ENCODE assay signal across 1 cellular context in the genomic region with DNA sequence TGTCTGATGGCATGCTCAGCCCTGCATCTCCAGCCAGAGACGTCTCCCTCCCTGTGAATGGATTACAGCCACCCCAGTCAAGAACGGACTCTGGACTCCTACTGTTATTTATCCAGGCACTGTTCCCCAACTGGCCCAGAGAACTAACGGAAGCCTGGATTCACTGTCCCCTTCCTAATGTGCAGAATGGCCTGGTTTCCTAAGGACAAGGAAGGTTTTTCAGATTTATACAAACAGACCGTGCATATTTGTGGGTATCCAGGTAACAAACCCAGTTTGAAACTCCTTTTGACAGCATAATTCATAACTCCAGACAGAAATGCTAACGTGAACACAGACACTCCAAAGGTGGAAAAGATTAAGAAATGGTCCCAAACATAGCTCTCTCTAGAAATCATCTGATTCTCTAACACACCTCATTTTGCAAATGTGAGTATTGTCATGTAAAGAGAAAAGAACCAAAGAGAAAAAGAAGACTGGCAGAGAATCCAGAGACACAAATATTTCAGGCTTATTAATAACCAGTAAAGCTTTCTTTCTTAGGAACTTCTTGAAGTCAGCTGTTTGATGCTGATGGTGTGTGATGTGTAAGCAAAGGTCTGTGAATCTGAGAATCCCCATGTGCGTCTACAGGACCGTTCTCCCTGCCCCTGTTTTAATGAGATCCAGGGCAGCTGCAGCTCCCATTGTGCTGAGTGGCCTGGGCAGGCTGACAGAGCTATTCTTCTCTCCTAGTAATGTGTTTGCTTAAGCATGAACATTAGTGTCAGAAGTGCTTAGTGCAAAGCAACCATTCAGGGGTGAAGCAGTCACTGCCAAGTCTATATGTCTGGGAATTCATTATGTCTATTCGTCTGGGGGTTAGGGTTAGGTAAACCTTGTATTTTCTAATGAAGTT.
TF ChIP-seq lines count a peak whose summit lies in the region.

No MANE protein-coding gene starts in this region.

TF ChIP-seq in HepG2, 621 proteins besides CTCF, POLR2A, EP300 and RAD21 (continued from another document and continues in another):
- TF ChIP-seq, protein P1, sequence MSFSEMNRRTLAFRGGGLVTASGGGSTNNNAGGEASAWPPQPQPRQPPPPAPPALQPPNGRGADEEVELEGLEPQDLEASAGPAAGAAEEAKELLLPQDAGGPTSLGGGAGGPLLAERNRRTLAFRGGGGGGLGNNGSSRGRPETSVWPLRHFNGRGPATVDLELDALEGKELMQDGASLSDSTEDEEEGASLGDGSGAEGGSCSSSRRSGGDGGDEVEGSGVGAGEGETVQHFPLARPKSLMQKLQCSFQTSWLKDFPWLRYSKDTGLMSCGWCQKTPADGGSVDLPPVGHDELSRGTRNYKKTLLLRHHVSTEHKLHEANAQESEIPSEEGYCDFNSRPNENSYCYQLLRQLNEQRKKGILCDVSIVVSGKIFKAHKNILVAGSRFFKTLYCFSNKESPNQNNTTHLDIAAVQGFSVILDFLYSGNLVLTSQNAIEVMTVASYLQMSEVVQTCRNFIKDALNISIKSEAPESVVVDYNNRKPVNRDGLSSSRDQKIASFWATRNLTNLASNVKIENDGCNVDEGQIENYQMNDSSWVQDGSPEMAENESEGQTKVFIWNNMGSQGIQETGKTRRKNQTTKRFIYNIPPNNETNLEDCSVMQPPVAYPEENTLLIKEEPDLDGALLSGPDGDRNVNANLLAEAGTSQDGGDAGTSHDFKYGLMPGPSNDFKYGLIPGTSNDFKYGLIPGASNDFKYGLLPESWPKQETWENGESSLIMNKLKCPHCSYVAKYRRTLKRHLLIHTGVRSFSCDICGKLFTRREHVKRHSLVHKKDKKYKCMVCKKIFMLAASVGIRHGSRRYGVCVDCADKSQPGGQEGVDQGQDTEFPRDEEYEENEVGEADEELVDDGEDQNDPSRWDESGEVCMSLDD (CRISPR knock-in tag; IDR thresholded peaks at IDR 0.05; ENCODE audit: borderline replicate concordance), result peak; percentile 27; the same call in 1 of the 2 replicates
- TF ChIP-seq, protein P2, sequence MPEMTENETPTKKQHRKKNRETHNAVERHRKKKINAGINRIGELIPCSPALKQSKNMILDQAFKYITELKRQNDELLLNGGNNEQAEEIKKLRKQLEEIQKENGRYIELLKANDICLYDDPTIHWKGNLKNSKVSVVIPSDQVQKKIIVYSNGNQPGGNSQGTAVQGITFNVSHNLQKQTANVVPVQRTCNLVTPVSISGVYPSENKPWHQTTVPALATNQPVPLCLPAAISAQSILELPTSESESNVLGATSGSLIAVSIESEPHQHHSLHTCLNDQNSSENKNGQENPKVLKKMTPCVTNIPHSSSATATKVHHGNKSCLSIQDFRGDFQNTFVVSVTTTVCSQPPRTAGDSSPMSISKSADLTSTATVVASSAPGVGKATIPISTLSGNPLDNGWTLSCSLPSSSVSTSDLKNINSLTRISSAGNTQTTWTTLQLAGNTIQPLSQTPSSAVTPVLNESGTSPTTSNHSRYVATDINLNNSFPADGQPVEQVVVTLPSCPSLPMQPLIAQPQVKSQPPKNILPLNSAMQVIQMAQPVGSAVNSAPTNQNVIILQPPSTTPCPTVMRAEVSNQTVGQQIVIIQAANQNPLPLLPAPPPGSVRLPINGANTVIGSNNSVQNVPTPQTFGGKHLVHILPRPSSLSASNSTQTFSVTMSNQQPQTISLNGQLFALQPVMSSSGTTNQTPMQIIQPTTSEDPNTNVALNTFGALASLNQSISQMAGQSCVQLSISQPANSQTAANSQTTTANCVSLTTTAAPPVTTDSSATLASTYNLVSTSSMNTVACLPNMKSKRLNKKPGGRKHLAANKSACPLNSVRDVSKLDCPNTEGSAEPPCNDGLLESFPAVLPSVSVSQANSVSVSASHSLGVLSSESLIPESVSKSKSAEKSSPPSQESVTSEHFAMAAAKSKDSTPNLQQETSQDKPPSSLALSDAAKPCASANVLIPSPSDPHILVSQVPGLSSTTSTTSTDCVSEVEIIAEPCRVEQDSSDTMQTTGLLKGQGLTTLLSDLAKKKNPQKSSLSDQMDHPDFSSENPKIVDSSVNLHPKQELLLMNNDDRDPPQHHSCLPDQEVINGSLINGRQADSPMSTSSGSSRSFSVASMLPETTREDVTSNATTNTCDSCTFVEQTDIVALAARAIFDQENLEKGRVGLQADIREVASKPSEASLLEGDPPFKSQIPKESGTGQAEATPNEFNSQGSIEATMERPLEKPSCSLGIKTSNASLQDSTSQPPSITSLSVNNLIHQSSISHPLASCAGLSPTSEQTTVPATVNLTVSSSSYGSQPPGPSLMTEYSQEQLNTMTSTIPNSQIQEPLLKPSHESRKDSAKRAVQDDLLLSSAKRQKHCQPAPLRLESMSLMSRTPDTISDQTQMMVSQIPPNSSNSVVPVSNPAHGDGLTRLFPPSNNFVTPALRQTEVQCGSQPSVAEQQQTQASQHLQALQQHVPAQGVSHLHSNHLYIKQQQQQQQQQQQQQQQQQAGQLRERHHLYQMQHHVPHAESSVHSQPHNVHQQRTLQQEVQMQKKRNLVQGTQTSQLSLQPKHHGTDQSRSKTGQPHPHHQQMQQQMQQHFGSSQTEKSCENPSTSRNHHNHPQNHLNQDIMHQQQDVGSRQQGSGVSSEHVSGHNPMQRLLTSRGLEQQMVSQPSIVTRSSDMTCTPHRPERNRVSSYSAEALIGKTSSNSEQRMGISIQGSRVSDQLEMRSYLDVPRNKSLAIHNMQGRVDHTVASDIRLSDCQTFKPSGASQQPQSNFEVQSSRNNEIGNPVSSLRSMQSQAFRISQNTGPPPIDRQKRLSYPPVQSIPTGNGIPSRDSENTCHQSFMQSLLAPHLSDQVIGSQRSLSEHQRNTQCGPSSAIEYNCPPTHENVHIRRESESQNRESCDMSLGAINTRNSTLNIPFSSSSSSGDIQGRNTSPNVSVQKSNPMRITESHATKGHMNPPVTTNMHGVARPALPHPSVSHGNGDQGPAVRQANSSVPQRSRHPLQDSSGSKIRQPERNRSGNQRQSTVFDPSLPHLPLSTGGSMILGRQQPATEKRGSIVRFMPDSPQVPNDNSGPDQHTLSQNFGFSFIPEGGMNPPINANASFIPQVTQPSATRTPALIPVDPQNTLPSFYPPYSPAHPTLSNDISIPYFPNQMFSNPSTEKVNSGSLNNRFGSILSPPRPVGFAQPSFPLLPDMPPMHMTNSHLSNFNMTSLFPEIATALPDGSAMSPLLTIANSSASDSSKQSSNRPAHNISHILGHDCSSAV (CRISPR knock-in tag; IDR thresholded peaks at IDR 0.05; ENCODE audit: borderline replicate concordance), result no peak
- TF ChIP-seq SAP130 (CRISPR knock-in tag; IDR thresholded peaks at IDR 0.05; ENCODE audit: low read depth) (peak; percentile 30), ATF7-NPFF (CRISPR knock-in tag; IDR thresholded peaks at IDR 0.05; ENCODE audit: low read depth) (no peak), ZNF235 (CRISPR knock-in tag; IDR thresholded peaks at IDR 0.05; ENCODE audit: borderline replicate concordance) (no peak), BHLHE40 (IDR thresholded peaks at IDR 0.05; ENCODE audit: low read length) (no peak), TGIF2 (CRISPR knock-in tag; IDR thresholded peaks at IDR 0.05) (no peak), ZNF337 (CRISPR knock-in tag; IDR thresholded peaks at IDR 0.05; ENCODE audit: borderline replicate concordance, low read depth) (no peak), ZMYM4 (CRISPR knock-in tag; IDR thresholded peaks at IDR 0.05) (no peak), RARG (CRISPR knock-in tag; IDR thresholded peaks at IDR 0.05; ENCODE audit: low read depth) (no peak), FOXA3 (CRISPR knock-in tag; IDR thresholded peaks at IDR 0.05) (peak; percentile 48; the same call in 1 of the 2 replicates), PHB2 (IDR thresholded peaks at IDR 0.05; ENCODE audit: partially characterized antibody) (no peak), BCL6 (CRISPR knock-in tag; IDR thresholded peaks at IDR 0.05) (peak; percentile 49; the same call in 1 of the 2 replicates), ZBTB1 (CRISPR knock-in tag; IDR thresholded peaks at IDR 0.05; ENCODE audit: borderline replicate concordance) (no peak), NCOA2 (CRISPR knock-in tag; IDR thresholded peaks at IDR 0.05) (peak; percentile 21; the same call in 1 of the 2 replicates), MXD4 (CRISPR knock-in tag; IDR thresholded peaks at IDR 0.05) (0 out of 2 replicates have a peak, but pooled peaks have one; percentile 30), ZNF17 (CRISPR knock-in tag; IDR thresholded peaks at IDR 0.05) (no peak), POLR2AphosphoS5 (IDR thresholded peaks at IDR 0.05; ENCODE audit: low read depth, low read length) (no peak), ETV6 (CRISPR knock-in tag; conservative IDR thresholded peaks at IDR 0.05) (no peak), ZNF124 (CRISPR knock-in tag; IDR thresholded peaks at IDR 0.05) (no peak), IKZF4 (CRISPR knock-in tag; IDR thresholded peaks at IDR 0.05; ENCODE audit: borderline replicate concordance, low read depth, not compliant biosample characterization) (no peak), ASH2L (IDR thresholded peaks at IDR 0.05; ENCODE audit: insufficient read length, low read depth, low read length) (no peak), ZNF674 (CRISPR knock-in tag; IDR thresholded peaks at IDR 0.05; ENCODE audit: low read depth) (no peak)
- TF ChIP-seq, protein P3, sequence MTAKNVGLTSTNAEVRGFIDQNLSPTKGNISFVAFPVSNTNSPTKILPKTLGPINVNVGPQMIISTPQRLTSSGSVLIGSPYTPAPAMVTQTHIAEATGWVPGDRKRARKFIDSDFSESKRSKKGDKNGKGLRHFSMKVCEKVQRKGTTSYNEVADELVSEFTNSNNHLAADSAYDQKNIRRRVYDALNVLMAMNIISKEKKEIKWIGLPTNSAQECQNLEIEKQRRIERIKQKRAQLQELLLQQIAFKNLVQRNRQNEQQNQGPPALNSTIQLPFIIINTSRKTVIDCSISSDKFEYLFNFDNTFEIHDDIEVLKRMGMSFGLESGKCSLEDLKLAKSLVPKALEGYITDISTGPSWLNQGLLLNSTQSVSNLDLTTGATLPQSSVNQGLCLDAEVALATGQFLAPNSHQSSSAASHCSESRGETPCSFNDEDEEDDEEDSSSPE (CRISPR knock-in tag; IDR thresholded peaks at IDR 0.05), result no peak
- TF ChIP-seq, protein P4, sequence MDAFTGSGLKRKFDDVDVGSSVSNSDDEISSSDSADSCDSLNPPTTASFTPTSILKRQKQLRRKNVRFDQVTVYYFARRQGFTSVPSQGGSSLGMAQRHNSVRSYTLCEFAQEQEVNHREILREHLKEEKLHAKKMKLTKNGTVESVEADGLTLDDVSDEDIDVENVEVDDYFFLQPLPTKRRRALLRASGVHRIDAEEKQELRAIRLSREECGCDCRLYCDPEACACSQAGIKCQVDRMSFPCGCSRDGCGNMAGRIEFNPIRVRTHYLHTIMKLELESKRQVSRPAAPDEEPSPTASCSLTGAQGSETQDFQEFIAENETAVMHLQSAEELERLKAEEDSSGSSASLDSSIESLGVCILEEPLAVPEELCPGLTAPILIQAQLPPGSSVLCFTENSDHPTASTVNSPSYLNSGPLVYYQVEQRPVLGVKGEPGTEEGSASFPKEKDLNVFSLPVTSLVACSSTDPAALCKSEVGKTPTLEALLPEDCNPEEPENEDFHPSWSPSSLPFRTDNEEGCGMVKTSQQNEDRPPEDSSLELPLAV (CRISPR knock-in tag; conservative IDR thresholded peaks at IDR 0.05; ENCODE audit: low read depth), result no peak
- TF ChIP-seq, protein P5, sequence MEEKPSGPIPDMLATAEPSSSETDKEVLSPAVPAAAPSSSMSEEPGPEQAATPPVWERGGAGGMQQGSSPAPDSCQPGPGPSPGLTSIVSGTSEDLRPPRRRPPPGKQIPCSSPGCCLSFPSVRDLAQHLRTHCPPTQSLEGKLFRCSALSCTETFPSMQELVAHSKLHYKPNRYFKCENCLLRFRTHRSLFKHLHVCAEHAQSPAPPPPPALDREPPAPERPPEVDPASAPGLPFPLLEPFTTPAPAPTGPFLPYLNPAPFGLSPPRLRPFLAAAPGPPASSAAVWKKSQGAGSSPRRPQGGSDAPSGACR (CRISPR knock-in tag; IDR thresholded peaks at IDR 0.05), result no peak
- TF ChIP-seq, protein P6, sequence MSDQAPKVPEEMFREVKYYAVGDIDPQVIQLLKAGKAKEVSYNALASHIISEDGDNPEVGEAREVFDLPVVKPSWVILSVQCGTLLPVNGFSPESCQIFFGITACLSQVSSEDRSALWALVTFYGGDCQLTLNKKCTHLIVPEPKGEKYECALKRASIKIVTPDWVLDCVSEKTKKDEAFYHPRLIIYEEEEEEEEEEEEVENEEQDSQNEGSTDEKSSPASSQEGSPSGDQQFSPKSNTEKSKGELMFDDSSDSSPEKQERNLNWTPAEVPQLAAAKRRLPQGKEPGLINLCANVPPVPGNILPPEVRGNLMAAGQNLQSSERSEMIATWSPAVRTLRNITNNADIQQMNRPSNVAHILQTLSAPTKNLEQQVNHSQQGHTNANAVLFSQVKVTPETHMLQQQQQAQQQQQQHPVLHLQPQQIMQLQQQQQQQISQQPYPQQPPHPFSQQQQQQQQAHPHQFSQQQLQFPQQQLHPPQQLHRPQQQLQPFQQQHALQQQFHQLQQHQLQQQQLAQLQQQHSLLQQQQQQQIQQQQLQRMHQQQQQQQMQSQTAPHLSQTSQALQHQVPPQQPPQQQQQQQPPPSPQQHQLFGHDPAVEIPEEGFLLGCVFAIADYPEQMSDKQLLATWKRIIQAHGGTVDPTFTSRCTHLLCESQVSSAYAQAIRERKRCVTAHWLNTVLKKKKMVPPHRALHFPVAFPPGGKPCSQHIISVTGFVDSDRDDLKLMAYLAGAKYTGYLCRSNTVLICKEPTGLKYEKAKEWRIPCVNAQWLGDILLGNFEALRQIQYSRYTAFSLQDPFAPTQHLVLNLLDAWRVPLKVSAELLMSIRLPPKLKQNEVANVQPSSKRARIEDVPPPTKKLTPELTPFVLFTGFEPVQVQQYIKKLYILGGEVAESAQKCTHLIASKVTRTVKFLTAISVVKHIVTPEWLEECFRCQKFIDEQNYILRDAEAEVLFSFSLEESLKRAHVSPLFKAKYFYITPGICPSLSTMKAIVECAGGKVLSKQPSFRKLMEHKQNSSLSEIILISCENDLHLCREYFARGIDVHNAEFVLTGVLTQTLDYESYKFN (CRISPR knock-in tag; conservative IDR thresholded peaks at IDR 0.05), result peak; percentile 69
- TF ChIP-seq, protein P7, sequence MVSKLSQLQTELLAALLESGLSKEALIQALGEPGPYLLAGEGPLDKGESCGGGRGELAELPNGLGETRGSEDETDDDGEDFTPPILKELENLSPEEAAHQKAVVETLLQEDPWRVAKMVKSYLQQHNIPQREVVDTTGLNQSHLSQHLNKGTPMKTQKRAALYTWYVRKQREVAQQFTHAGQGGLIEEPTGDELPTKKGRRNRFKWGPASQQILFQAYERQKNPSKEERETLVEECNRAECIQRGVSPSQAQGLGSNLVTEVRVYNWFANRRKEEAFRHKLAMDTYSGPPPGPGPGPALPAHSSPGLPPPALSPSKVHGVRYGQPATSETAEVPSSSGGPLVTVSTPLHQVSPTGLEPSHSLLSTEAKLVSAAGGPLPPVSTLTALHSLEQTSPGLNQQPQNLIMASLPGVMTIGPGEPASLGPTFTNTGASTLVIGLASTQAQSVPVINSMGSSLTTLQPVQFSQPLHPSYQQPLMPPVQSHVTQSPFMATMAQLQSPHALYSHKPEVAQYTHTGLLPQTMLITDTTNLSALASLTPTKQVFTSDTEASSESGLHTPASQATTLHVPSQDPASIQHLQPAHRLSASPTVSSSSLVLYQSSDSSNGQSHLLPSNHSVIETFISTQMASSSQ (IDR thresholded peaks at IDR 0.05; ENCODE audit: low read depth), result no peak
- TF ChIP-seq, protein P7 (CRISPR knock-in tag; IDR thresholded peaks at IDR 0.05; ENCODE audit: borderline replicate concordance), result 0 out of 2 replicates have a peak, but pooled peaks have one; percentile 34
